Comparison of ENCODE assay signal across 18 cellular contexts in genomic region chr10:129784286-129784685, GRCh38.
DNase-seq lines count a peak whose midpoint lies in the region; ATAC-seq, FAIRE-seq and TF ChIP-seq lines count a peak whose summit lies in the region.
"Had no signal": no experiment of that assay in that cellular context is flagged by ENCODE, and none has a peak within 500 bp of the region (broad histone marks: within the 10 kb centered on the region; RNA-seq: fewer than 3 reads in every experiment).

No MANE protein-coding gene starts in this region.

- no peak for TF ChIP-seq POLR2A in A549 (IDR thresholded peaks at IDR 0.05; ENCODE audit: low read length)

- DNase-seq in A549 (ENCODE audit: low read depth in 1 of 2, low spot score in 1 of 2): no peak
- DNase-seq in COLO668 (lab: John Stamatoyannopoulos, UW; ENCODE audit: unreplicated experiment): peak; percentile 45
- peak; percentile 52 for DNase-seq in SK-N-DZ (ENCODE audit: low spot score)
- no peak for DNase-seq in nephron progenitor cell
- no peak for DNase-seq in amniotic stem cell (lab: John Stamatoyannopoulos, UW)
- DNase-seq in cortex of kidney (lab: John Stamatoyannopoulos, UW): no peak
- DNase-seq: CD4-positive, CD25-positive, alpha-beta regulatory T cell; DMS79 treated with DMSO at 0.1 percent for 48 hours; MG63; NCI-H1092 treated with DMSO at 0.1 percent for 48 hours; NCI-H1694 treated with DMSO at 0.1 percent for 48 hours; NCI-H82 had no signal

- FAIRE-seq in A549 (lab: Jason Lieb, UNC): no peak
- FAIRE-seq: GM18507 had no signal

- no peaks in the 10 kb centered on the region for H3K4me1 ChIP-seq in A549

- ATAC-seq in A549 (no peak), HG02623 (IDR thresholded peaks at IDR 0.05; ENCODE audit: unreplicated experiment) (no peak)
- ATAC-seq: GM23338, Panc1 had no signal

- TF ChIP-seq EP300 in A549 (IDR thresholded peaks at IDR 0.05): no peak

- no peak for TF ChIP-seq CTCF in A549 (IDR thresholded peaks at IDR 0.05)
- no peak for TF ChIP-seq CTCF in nephron progenitor cell (IDR thresholded peaks at IDR 0.05)

- no peak overlapping the region for H3K27ac ChIP-seq in A549
- H3K27ac ChIP-seq: SK-N-MC had no signal

- no peak overlapping the region for H3K4me3 ChIP-seq in A549
- H3K4me3 ChIP-seq: GM23338, MG63, SK-N-MC had no signal

- H3K4me1 Mint-ChIP-seq in nephron progenitor cell: peaks cover 14% of the 10 kb centered on the region
- H3K4me1 Mint-ChIP-seq: B cell; CD4-positive, CD25-positive, alpha-beta regulatory T cell; GM23338 had no signal

- no peak for TF ChIP-seq RAD21 in A549 (conservative IDR thresholded peaks at IDR 0.05 in 1 of 2, IDR thresholded peaks at IDR 0.05 in 1 of 2)

- peaks cover under 1% of the 10 kb centered on the region for H3K9me3 Mint-ChIP-seq in nephron progenitor cell
- H3K9me3 Mint-ChIP-seq: GM23338 had no signal

- peak overlapping the region; percentile 52 for H3K27ac Mint-ChIP-seq in nephron progenitor cell
- H3K27ac Mint-ChIP-seq: B cell; CD4-positive, CD25-positive, alpha-beta regulatory T cell; GM23338 had no signal

- no peaks in the 10 kb centered on the region for H3K9me3 ChIP-seq in A549
- H3K9me3 ChIP-seq: MG63 had no signal

- 10% methylated on average over 6 of the region's 6 CpGs for WGBS in A549 (ENCODE audit: missing lambda C conversion rate)

- no peaks in the 10 kb centered on the region for H3K27me3 Mint-ChIP-seq in nephron progenitor cell (ENCODE audit: low read depth, poor library complexity)
- H3K27me3 Mint-ChIP-seq: B cell; CD4-positive, CD25-positive, alpha-beta regulatory T cell had no signal

- POLR2A ChIA-PET in A549 (lab: Yijun Ruan, JAX): no interaction called here

- CTCF ChIA-PET in A549 (lab: Yijun Ruan, JAX): no interaction called here

- no peak overlapping the region for H3K4me2 ChIP-seq in A549
- H3K4me2 ChIP-seq: GM23338 had no signal

- no peak overlapping the region for H3K4me3 Mint-ChIP-seq in nephron progenitor cell
- H3K4me3 Mint-ChIP-seq: B cell; CD4-positive, CD25-positive, alpha-beta regulatory T cell; GM23338 had no signal

- peaks cover 4% of the 10 kb centered on the region for H3K36me3 Mint-ChIP-seq in nephron progenitor cell (ENCODE audit: low read depth)
- H3K36me3 Mint-ChIP-seq: CD4-positive, CD25-positive, alpha-beta regulatory T cell had no signal

TF ChIP-seq in A549, 52 proteins besides CTCF, POLR2A, EP300 and RAD21:
- TF ChIP-seq SREBF2 (IDR thresholded peaks at IDR 0.05): no peak
- peak; percentile 78 for TF ChIP-seq USF2 (IDR thresholded peaks at IDR 0.05)
- no peak for TF ChIP-seq ESRRA (IDR thresholded peaks at IDR 0.05; ENCODE audit: borderline replicate concordance, low read length)

Comparison
In these comparisons a context has a peak if more than half of its experiments do, and no peak if none do; other contexts are left out.
1. DNase-seq: peak in COLO668 (single experiment) and SK-N-DZ (single experiment); none in A549 (0 of 2), nephron progenitor cell (single experiment), amniotic stem cell (single experiment) and cortex of kidney (single experiment).